Comparison of ENCODE assay signal across 8 cellular contexts in the genomic region with DNA sequence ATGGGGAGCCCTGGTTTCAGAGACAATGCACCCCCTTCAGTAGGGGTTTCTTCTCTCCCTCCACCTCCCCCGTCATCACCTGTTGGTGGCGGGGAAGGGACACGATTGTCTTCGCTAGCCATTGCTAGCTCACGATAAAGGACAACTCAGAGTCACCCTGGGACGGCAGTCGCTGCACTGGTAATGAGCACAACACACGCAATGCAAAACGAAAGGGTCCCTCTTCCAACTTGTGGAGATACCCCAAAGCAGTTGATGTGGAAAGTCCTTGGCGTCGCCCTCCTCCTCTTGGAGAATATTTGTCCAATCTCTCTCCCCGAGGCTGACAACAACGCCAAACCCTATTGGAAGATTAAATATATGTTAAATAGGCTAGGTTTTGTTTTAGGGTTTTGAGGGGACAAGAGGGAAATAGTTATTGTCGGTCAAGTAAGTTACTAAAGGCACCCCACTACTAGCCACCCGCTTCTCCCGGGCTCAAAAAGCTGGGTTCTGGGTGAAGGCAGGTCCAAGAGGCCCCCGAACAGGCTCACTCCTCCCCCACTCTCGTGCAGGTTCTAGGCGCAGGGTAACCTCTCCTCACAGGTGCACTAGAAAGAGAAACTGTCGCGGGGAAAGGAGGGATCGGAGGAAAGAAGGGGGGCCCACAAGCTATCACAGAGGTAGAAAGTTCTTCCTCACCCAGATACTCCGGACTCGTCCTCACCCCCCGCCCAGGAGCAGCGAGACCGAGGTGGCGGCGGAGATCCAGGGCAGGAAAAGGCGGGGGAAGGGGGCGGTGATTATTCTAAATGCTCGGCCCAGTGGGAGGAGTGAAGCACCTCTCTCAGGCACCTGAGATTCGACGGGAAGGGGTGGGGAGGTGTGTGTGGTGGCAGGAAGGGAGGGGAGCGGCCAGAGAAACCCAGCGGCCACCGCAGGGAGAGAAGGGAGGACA. TPM values are rescaled to one million over a fixed set of nuclear protein-coding genes. Genes with fewer than 3 reads are reported as not detected.
DNase-seq lines count a peak whose midpoint lies in the region; ATAC-seq and TF ChIP-seq lines count a peak whose summit lies in the region.

A gene with protein sequence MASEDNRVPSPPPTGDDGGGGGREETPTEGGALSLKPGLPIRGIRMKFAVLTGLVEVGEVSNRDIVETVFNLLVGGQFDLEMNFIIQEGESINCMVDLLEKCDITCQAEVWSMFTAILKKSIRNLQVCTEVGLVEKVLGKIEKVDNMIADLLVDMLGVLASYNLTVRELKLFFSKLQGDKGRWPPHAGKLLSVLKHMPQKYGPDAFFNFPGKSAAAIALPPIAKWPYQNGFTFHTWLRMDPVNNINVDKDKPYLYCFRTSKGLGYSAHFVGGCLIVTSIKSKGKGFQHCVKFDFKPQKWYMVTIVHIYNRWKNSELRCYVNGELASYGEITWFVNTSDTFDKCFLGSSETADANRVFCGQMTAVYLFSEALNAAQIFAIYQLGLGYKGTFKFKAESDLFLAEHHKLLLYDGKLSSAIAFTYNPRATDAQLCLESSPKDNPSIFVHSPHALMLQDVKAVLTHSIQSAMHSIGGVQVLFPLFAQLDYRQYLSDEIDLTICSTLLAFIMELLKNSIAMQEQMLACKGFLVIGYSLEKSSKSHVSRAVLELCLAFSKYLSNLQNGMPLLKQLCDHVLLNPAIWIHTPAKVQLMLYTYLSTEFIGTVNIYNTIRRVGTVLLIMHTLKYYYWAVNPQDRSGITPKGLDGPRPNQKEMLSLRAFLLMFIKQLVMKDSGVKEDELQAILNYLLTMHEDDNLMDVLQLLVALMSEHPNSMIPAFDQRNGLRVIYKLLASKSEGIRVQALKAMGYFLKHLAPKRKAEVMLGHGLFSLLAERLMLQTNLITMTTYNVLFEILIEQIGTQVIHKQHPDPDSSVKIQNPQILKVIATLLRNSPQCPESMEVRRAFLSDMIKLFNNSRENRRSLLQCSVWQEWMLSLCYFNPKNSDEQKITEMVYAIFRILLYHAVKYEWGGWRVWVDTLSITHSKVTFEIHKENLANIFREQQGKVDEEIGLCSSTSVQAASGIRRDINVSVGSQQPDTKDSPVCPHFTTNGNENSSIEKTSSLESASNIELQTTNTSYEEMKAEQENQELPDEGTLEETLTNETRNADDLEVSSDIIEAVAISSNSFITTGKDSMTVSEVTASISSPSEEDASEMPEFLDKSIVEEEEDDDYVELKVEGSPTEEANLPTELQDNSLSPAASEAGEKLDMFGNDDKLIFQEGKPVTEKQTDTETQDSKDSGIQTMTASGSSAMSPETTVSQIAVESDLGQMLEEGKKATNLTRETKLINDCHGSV (N-terminal part only) (minus strand): TSS at position 764 of the 937 bp plus-strand sequence. CDS start 642 bp downstream, at position 122.

- POLR2A ChIA-PET in activated CD4-positive, alpha-beta T cell treated with anti-CD3 and anti-CD28 coated beads for 36 hours (lab: Charles Lee): interaction anchor here (0.5 to 3.1 kb wide), 2 partner anchors 14 to 15 kb away, joined by 3 to 19 read pairs; no protein-coding TSS in a partner anchor

- H3K4me3 ChIP-seq in AG09309 (ENCODE audit: control insufficient read depth, low read depth, low read length) (peak within 1 kb of the TSS; percentile 89), choroid plexus epithelial cell (ENCODE audit: low read depth, low read length) (peak within 1 kb of the TSS; percentile 99)

- intact Hi-C loops in activated CD4-positive, alpha-beta T cell treated with anti-CD3 and anti-CD28 coated beads for 36 hours (cut with DNase I, micrococcal nuclease): loop anchor here (1.0 to 10.0 kb wide), 8 partner anchors 16 to 1768 kb away; a partner anchor contains a TSS

- H3K27me3 Mint-ChIP-seq in activated CD4-positive, alpha-beta T cell treated with anti-CD3 and anti-CD28 coated beads for 36 hours: no peaks in the 10 kb centered on the region

- H3K36me3 Mint-ChIP-seq in activated CD4-positive, alpha-beta T cell treated with anti-CD3 and anti-CD28 coated beads for 36 hours (ENCODE audit: low read depth): peaks cover 26% of the 10 kb centered on the region

- no peak for DNase-seq in AG09309 (ENCODE audit: low read depth)
- DNase-seq in NCI-H510A (lab: John Stamatoyannopoulos, UW): peak; percentile 85
- DNase-seq in activated CD4-positive, alpha-beta T cell treated with anti-CD3 and anti-CD28 coated beads for 36 hours: peak; percentile 90
- DNase-seq in choroid plexus epithelial cell (ENCODE audit: low read depth): peak; percentile 58
- peak; percentile 91 for DNase-seq in kidney tubule cell (ENCODE audit: low spot score)
- DNase-seq in stimulated activated CD4-positive, alpha-beta T cell treated with anti-CD3 and anti-CD28 coated beads, Interleukin-1b, Interleukin-23, amount 100 ng/mL, for 24 hours (ENCODE audit: low read depth in 4 of 4, low spot score in 1 of 4): peak; percentile 50 to 84 (median 65)

- peak; percentile 62 for ATAC-seq in GM19043 (IDR thresholded peaks at IDR 0.05; ENCODE audit: low read depth, unreplicated experiment)
- ATAC-seq in HG03378 (IDR thresholded peaks at IDR 0.05; ENCODE audit: unreplicated experiment): peak; percentile 41
- peak; percentile 78 for ATAC-seq in activated CD4-positive, alpha-beta T cell treated with anti-CD3 and anti-CD28 coated beads for 36 hours

- H3K9me3 Mint-ChIP-seq in activated CD4-positive, alpha-beta T cell treated with anti-CD3 and anti-CD28 coated beads for 36 hours (ENCODE audit: low read depth): no peaks in the 10 kb centered on the region

- H3K4me3 Mint-ChIP-seq in activated CD4-positive, alpha-beta T cell treated with anti-CD3 and anti-CD28 coated beads for 36 hours: peak within 1 kb of the TSS; percentile 90

- H3K27ac Mint-ChIP-seq in activated CD4-positive, alpha-beta T cell treated with anti-CD3 and anti-CD28 coated beads for 36 hours: peak within 1 kb of the TSS; percentile 99

- TF ChIP-seq CTCF in AG09309 (IDR thresholded peaks at IDR 0.05; ENCODE audit: control insufficient read depth, insufficient read depth, low read depth, low read length, missing control alignments) (no peak), choroid plexus epithelial cell (conservative IDR thresholded peaks at IDR 0.05; ENCODE audit: low read depth, low read length) (no peak)

- peaks cover 24% of the 10 kb centered on the region for H3K4me1 Mint-ChIP-seq in activated CD4-positive, alpha-beta T cell treated with anti-CD3 and anti-CD28 coated beads for 36 hours

- CTCF ChIA-PET in activated CD4-positive, alpha-beta T cell treated with anti-CD3 and anti-CD28 coated beads for 36 hours (lab: Charles Lee): interaction anchor here (0.6 to 1.7 kb wide), 3 partner anchors 43 to 785 kb away, joined by 3 to 4 read pairs (median 3); no protein-coding TSS in a partner anchor

RNA-seq across cellular contexts. Expression of the gene that starts here (rescaled TPM):
- 10 to 100 TPM; 56.6 to 59.2 TPM for total RNA-seq in activated CD4-positive, alpha-beta T cell treated with anti-CD3 and anti-CD28 coated beads for 36 hours
